ENCODE assay signal across 18 cellular contexts in genomic region chr6:141443668-141444067, GRCh38.
DNase-seq lines count a peak whose midpoint lies in the region; ATAC-seq, FAIRE-seq and TF ChIP-seq lines count a peak whose summit lies in the region.
"Had no signal": no experiment of that assay in that cellular context is flagged by ENCODE, and none has a peak within 500 bp of the region (broad histone marks: within the 10 kb centered on the region; RNA-seq: fewer than 3 reads in every experiment).

No MANE protein-coding gene starts in this region.

- no peak overlapping the region for H3K4me3 Mint-ChIP-seq in endodermal cell
- H3K4me3 Mint-ChIP-seq: CD8-positive, alpha-beta memory T cell had no signal

- peaks cover 2% of the 10 kb centered on the region for H3K4me1 Mint-ChIP-seq in endodermal cell
- H3K4me1 Mint-ChIP-seq: CD8-positive, alpha-beta memory T cell had no signal

- POLR2A ChIA-PET in K562 (lab: Yijun Ruan, JAX) = no interaction called here

- H3K9ac ChIP-seq in GM23248 (no peak overlapping the region), K562 (ENCODE audit: insufficient read depth in 1 of 2, low read depth in 2 of 2, low read length in 2 of 2) (no peak overlapping the region), endodermal cell (ENCODE audit: extremely low read depth, low read length, poor library complexity, severe bottlenecking) (no peak overlapping the region)

- DNase-seq in GM23248 = peak; percentile 43
- no peak for DNase-seq in K562 (ENCODE audit: extremely low read depth in 1 of 4, low spot score in 3 of 4)
- peak; percentile 13 for DNase-seq in inferior parietal cortex (ENCODE audit: extremely low spot score)
- peak; percentile 18 for DNase-seq in superior temporal gyrus (ENCODE audit: extremely low spot score)
- DNase-seq in mucosa of descending colon = no peak
- DNase-seq in endodermal cell = no peak
- no peak for DNase-seq in H4 (ENCODE audit: low spot score)
- DNase-seq: C1 segment of cervical spinal cord; CD8-positive, alpha-beta memory T cell; NCI-H1417 treated with DMSO at 0.1 percent for 48 hours; NCI-H2029; NCI-H526; PC-3; SIG-M5 had no signal

- no peak overlapping the region for H3K4me3 ChIP-seq in GM23248
- H3K4me3 ChIP-seq in K562 = no peak overlapping the region
- no peak overlapping the region for H3K4me3 ChIP-seq in mucosa of descending colon
- no peak overlapping the region for H3K4me3 ChIP-seq in endodermal cell (ENCODE audit: low read length)
- H3K4me3 ChIP-seq: A549 had no signal

- H3K4me2 ChIP-seq in GM23248 (ENCODE audit: unreplicated experiment) (no peak overlapping the region), K562 (ENCODE audit: insufficient read depth, low read length) (no peak overlapping the region)
- H3K4me2 ChIP-seq: A549 had no signal

- no peaks in the 10 kb centered on the region for H3K9me3 ChIP-seq in GM23248 (ENCODE audit: low read depth)
- no peaks in the 10 kb centered on the region for H3K9me3 ChIP-seq in K562 (replicated peaks; ENCODE audit: control insufficient read depth, insufficient read depth, low read depth, low read length)
- H3K9me3 ChIP-seq in mucosa of descending colon = peaks cover 2% of the 10 kb centered on the region
- no peaks in the 10 kb centered on the region for H3K9me3 ChIP-seq in endodermal cell (ENCODE audit: control insufficient read depth, low read length)
- H3K9me3 ChIP-seq: A549 had no signal

- no peaks in the 10 kb centered on the region for H4K20me1 ChIP-seq in GM23248 (ENCODE audit: insufficient read depth)
- H4K20me1 ChIP-seq in K562 (replicated peaks; ENCODE audit: control insufficient read depth, insufficient read depth, low read length) = no peaks in the 10 kb centered on the region

- no peak for FAIRE-seq in K562 (lab: Jason Lieb, UNC)
- FAIRE-seq: A549, D721Med, H54 had no signal

- H3K27ac ChIP-seq in GM23248 = no peak overlapping the region
- no peak overlapping the region for H3K27ac ChIP-seq in K562 (ENCODE audit: extremely low read depth, low read depth, low read length)
- H3K27ac ChIP-seq in endodermal cell (ENCODE audit: low read depth, low read length) = no peak overlapping the region
- H3K27ac ChIP-seq: A549, RWPE1 had no signal

- no peaks in the 10 kb centered on the region for H3F3A ChIP-seq in GM23248 (ENCODE audit: insufficient read depth)

- peak overlapping the region; percentile 31; the same call in 1 of the 2 replicates for H2AFZ ChIP-seq in GM23248
- no peak overlapping the region for H2AFZ ChIP-seq in K562 (ENCODE audit: low read depth, low read length)

- TF ChIP-seq POLR2A in K562 (conservative IDR thresholded peaks at IDR 0.05) = no peak

- TF ChIP-seq RAD21 in K562 (CRISPR knock-in tag; conservative IDR thresholded peaks at IDR 0.05 in 1 of 2, IDR thresholded peaks at IDR 0.05 in 1 of 2) = no peak

- H3K79me2 ChIP-seq in GM23248 (ENCODE audit: insufficient read depth) = no peaks in the 10 kb centered on the region
- H3K79me2 ChIP-seq in K562 (ENCODE audit: control insufficient read depth, insufficient read depth, low read length) = no peaks in the 10 kb centered on the region

- no peak for TF ChIP-seq EP300 in K562 (IDR thresholded peaks at IDR 0.05; ENCODE audit: low read length)

- intact Hi-C loops in K562 (cut with micrococcal nuclease) (loop anchor here (5.0 kb wide), 1 partner anchor 1721 kb away; no protein-coding TSS in a partner anchor), mucosa of descending colon (cut with DNase I, micrococcal nuclease) (no loop called here)

- H3K9me1 ChIP-seq in K562 (ENCODE audit: control insufficient read depth, insufficient read depth, low read length) = no peaks in the 10 kb centered on the region

- H3K9me2 ChIP-seq in GM23248 (ENCODE audit: insufficient read depth) = no peaks in the 10 kb centered on the region

- no peaks in the 10 kb centered on the region for H3K36me3 Mint-ChIP-seq in endodermal cell (ENCODE audit: low read depth)
- H3K36me3 Mint-ChIP-seq: CD8-positive, alpha-beta memory T cell had no signal

- H3K36me3 ChIP-seq in GM23248 (ENCODE audit: low read depth) (no peaks in the 10 kb centered on the region), K562 (ENCODE audit: control insufficient read depth, insufficient read depth, low read length) (no peaks in the 10 kb centered on the region), mucosa of descending colon (ENCODE audit: low read depth) (no peaks in the 10 kb centered on the region), endodermal cell (ENCODE audit: control insufficient read depth, insufficient read depth, low read length) (no peaks in the 10 kb centered on the region)

- in situ Hi-C loops in GM23248 (cut with MboI) (no loop called here), K562 (cut with MboI) (no loop called here)

- no peak for ATAC-seq in K562
- no peak for ATAC-seq in mucosa of descending colon
- ATAC-seq: A549, PC-3 had no signal

- no peaks in the 10 kb centered on the region for H3K27me3 Mint-ChIP-seq in endodermal cell (ENCODE audit: insufficient read depth)

- H3K27me3 ChIP-seq in GM23248 (replicated peaks; ENCODE audit: insufficient read depth) = no peaks in the 10 kb centered on the region
- H3K27me3 ChIP-seq in K562 (ENCODE audit: control insufficient read depth in 2 of 2, insufficient read depth in 2 of 2, low read length in 2 of 2) = no peaks in the 10 kb centered on the region
- H3K27me3 ChIP-seq in endodermal cell (ENCODE audit: control insufficient read depth, insufficient read depth, low read length, poor library complexity, severe bottlenecking) = no peaks in the 10 kb centered on the region

- peaks cover 8% of the 10 kb centered on the region for H3K9me3 Mint-ChIP-seq in endodermal cell

- no peak overlapping the region for H3K27ac Mint-ChIP-seq in endodermal cell
- H3K27ac Mint-ChIP-seq: CD8-positive, alpha-beta memory T cell had no signal

- H3K4me1 ChIP-seq in GM23248 (ENCODE audit: insufficient read depth) (no peaks in the 10 kb centered on the region), K562 (replicated peaks in 1 of 2; ENCODE audit: control insufficient read depth in 2 of 2, insufficient read depth in 2 of 2, low read length in 2 of 2) (no peaks in the 10 kb centered on the region), mucosa of descending colon (ENCODE audit: low read depth) (no peaks in the 10 kb centered on the region), endodermal cell (ENCODE audit: control insufficient read depth, insufficient read depth, low read length) (no peaks in the 10 kb centered on the region)
- H3K4me1 ChIP-seq: A549 had no signal

- no TSS peak for BruUV-seq in K562 (replicated peaks; lab: Mats Ljungman, UMichigan)

- CTCF ChIA-PET in K562 (lab: Yijun Ruan, JAX; ENCODE audit: low intra/inter-chr PET ratio) = no interaction called here

- no peak for TF ChIP-seq CTCF in K562 (IDR thresholded peaks at IDR 0.05 in 2 of 3, conservative IDR thresholded peaks at IDR 0.05 in 1 of 3; ENCODE audit: insufficient read depth in 2 of 3, low read depth in 1 of 3, low read length in 3 of 3)
- no peak for TF ChIP-seq CTCF in mucosa of descending colon (IDR thresholded peaks at IDR 0.05)
- TF ChIP-seq CTCF in endodermal cell (conservative IDR thresholded peaks at IDR 0.05) = no peak

TF ChIP-seq in K562, 482 proteins besides CTCF, POLR2A, EP300 and RAD21:
- TF ChIP-seq HCFC1 (IDR thresholded peaks at IDR 0.05; ENCODE audit: low read depth, low read length) (no peak), PATZ1 (CRISPR knock-in tag; IDR thresholded peaks at IDR 0.05; ENCODE audit: borderline replicate concordance) (no peak), RFX1 (IDR thresholded peaks at IDR 0.05) (peak; percentile 20; the same call in 1 of the 2 replicates), ATF6 (CRISPR knock-in tag; IDR thresholded peaks at IDR 0.05) (no peak), CXXC5 (CRISPR knock-in tag; IDR thresholded peaks at IDR 0.05) (no peak), RNF2 (IDR thresholded peaks at IDR 0.05) (no peak), MAZ (CRISPR knock-in tag; conservative IDR thresholded peaks at IDR 0.05 in 1 of 2, IDR thresholded peaks at IDR 0.05 in 1 of 2) (no peak)
TF ChIP-seq in K562: peak in this region for 1.

Comparison
In these comparisons a context has a peak if more than half of its experiments do, and no peak if none do; other contexts are left out.
1. DNase-seq: peak in GM23248 (single experiment), inferior parietal cortex (single experiment) and superior temporal gyrus (single experiment); none in K562 (0 of 4), mucosa of descending colon (0 of 3), endodermal cell (single experiment) and H4 (single experiment).